In the genomic region with DNA sequence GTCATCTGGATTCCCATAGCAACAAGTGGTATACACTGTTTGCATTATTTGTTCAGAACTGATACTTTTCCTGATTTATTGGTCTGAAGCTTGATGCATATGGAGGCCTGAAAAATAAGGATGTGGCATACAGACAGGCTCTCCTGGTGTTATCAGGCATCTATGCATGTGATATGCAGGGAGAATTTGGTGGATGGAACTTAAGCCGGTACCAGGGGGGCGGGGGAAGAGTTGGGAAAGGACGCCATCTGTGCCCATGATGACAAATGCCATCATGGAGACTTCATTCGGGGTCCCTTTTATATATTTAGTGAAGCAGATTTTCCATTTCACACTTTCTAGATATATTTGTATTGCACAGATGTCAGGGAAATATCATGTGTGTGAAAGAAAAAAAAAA, we compare ENCODE assay signal across 15 cellular contexts. TPM values are rescaled to one million over a fixed set of nuclear protein-coding genes. Genes with fewer than 3 reads are reported as not detected.
DNase-seq lines count a peak whose midpoint lies in the region; ATAC-seq and TF ChIP-seq lines count a peak whose summit lies in the region.
"Had no signal": no experiment of that assay in that cellular context is flagged by ENCODE, and none has a peak within 500 bp of the region (broad histone marks: within the 10 kb centered on the region; RNA-seq: fewer than 3 reads in every experiment).

No MANE protein-coding gene starts in this region.

- H3K27me3 ChIP-seq in BLaER1 = no peaks in the 10 kb centered on the region
- H3K27me3 ChIP-seq in IMR-90 (ENCODE audit: control insufficient read depth, insufficient read depth, low read length) = peaks cover 25% of the 10 kb centered on the region
- H3K27me3 ChIP-seq in adipocyte (replicated peaks; ENCODE audit: control insufficient read depth, insufficient read depth, low read length) = no peaks in the 10 kb centered on the region

- H4K8ac ChIP-seq in IMR-90 (ENCODE audit: low read depth in 2 of 2, low read length in 2 of 2) = no peak overlapping the region

- peak overlapping the region; percentile 94 for H3K4me2 ChIP-seq in BLaER1
- H3K4me2 ChIP-seq in IMR-90 (ENCODE audit: low read depth, low read length) = no peak overlapping the region

- H2BK5ac ChIP-seq in IMR-90 (ENCODE audit: low read depth, low read length, poor library complexity, severe bottlenecking) = no peak overlapping the region

- no peak overlapping the region for H2AK9ac ChIP-seq in IMR-90 (replicated peaks; ENCODE audit: low read depth, low read length, poor library complexity)

- peaks cover 41% of the 10 kb centered on the region for H3K27me3 Mint-ChIP-seq in activated T-helper 1 cell treated with anti-CD3 and anti-CD28 coated beads, Interleukin-12 subunit alpha, Interleukin-12 subunit beta, Interleukin-2, Interleukin-4 antibody, amounts not matched to agents 30 ng/mL and 10 ng/mL and 1 ng/mL, durations not matched to agents 14 hours and 24 hours and 36 hours (ENCODE audit: insufficient read depth)
- peaks cover 48 to 54% of the 10 kb centered on the region in 2 donors for H3K27me3 Mint-ChIP-seq in T-cell
- H3K27me3 Mint-ChIP-seq in activated CD4-positive, alpha-beta T cell treated with anti-CD3 and anti-CD28 coated beads for 36 hours = peaks cover 34% of the 10 kb centered on the region

- peaks cover 7% of the 10 kb centered on the region for H3K4me1 Mint-ChIP-seq in activated T-helper 1 cell treated with anti-CD3 and anti-CD28 coated beads, Interleukin-12 subunit alpha, Interleukin-12 subunit beta, Interleukin-2, Interleukin-4 antibody, amounts not matched to agents 30 ng/mL and 10 ng/mL and 1 ng/mL, durations not matched to agents 14 hours and 24 hours and 36 hours (ENCODE audit: low read depth)
- peaks cover 0 to 10% (median 6%) of the 10 kb centered on the region in 3 donors for H3K4me1 Mint-ChIP-seq in T-cell
- H3K4me1 Mint-ChIP-seq in activated CD4-positive, alpha-beta T cell treated with anti-CD3 and anti-CD28 coated beads for 36 hours = peaks cover 6% of the 10 kb centered on the region

- H4K91ac ChIP-seq in IMR-90 (ENCODE audit: insufficient read depth, low read depth, low read length) = 0 out of 2 replicates have a peak overlapping the region, but pooled peaks have one; percentile 36

- in situ Hi-C loops in IMR-90 (cut with MboI; ENCODE audit: low sequenced_read_pairs) = no loop called here

- H3K56ac ChIP-seq in IMR-90 (ENCODE audit: extremely low read depth, insufficient read depth, low read length) = no peak overlapping the region

- no peak overlapping the region for H3K4me3 Mint-ChIP-seq in activated T-helper 1 cell treated with anti-CD3 and anti-CD28 coated beads, Interleukin-12 subunit alpha, Interleukin-12 subunit beta, Interleukin-2, Interleukin-4 antibody, amounts not matched to agents 30 ng/mL and 10 ng/mL and 1 ng/mL, durations not matched to agents 14 hours and 24 hours and 36 hours
- H3K4me3 Mint-ChIP-seq in T-cell = no peak overlapping the region
- no peak overlapping the region for H3K4me3 Mint-ChIP-seq in activated CD4-positive, alpha-beta T cell treated with anti-CD3 and anti-CD28 coated beads for 36 hours
- H3K4me3 Mint-ChIP-seq: CD4-positive, alpha-beta memory T cell; GM23338; H9 had no signal

- no peak for TF ChIP-seq RAD21 in IMR-90 (IDR thresholded peaks at IDR 0.05; ENCODE audit: low read length)

- no peak overlapping the region for H2AK5ac ChIP-seq in IMR-90 (ENCODE audit: low read depth, low read length)

- dilution Hi-C loops in IMR-90 (cut with HindIII; ENCODE audit: low sequenced_read_pairs, unreplicated experiment) = no loop called here

- ATAC-seq in IMR-90 (ENCODE audit: low read depth) (no peak), Right ventricle myocardium superior (ENCODE audit: poor library complexity) (no peak), T-cell (replicated peaks in 1 of 4) (no peak)
- no peak for ATAC-seq in activated CD4-positive, alpha-beta T cell treated with anti-CD3 and anti-CD28 coated beads for 36 hours
- ATAC-seq: GM12878, GM23338 had no signal

- WGBS in IMR-90 (ENCODE audit: extremely low coverage in 2 of 2, insufficient read length in 1 of 2), 2 experiments = 100% methylated on average over 1 of the region's 4 CpGs; no CpG with 5 or more reads in 1 of the 2 experiments

- H2BK20ac ChIP-seq in IMR-90 (ENCODE audit: low read depth, low read length) = peak overlapping the region; percentile 16

- H3K36me3 ChIP-seq in BLaER1 (peaks cover 17% of the 10 kb centered on the region), IMR-90 (ENCODE audit: control insufficient read depth, insufficient read depth, low read length) (no peaks in the 10 kb centered on the region), adipocyte (ENCODE audit: control insufficient read depth, insufficient read depth, low read length, severe bottlenecking) (no peaks in the 10 kb centered on the region)

- TF ChIP-seq POLR2A in IMR-90 (IDR thresholded peaks at IDR 0.05; ENCODE audit: low read depth, low read length) = no peak

- H3K79me1 ChIP-seq in IMR-90 (ENCODE audit: low read depth in 1 of 2, low read length in 2 of 2) = no peaks in the 10 kb centered on the region

- H3K9ac ChIP-seq in BLaER1 = no peak overlapping the region
- H3K9ac ChIP-seq in IMR-90 (ENCODE audit: low read depth, low read length) = no peak overlapping the region
- peak overlapping the region; percentile 59 for H3K9ac ChIP-seq in adipocyte (ENCODE audit: low read length)

- H3K9me1 ChIP-seq in IMR-90 (ENCODE audit: insufficient read depth, low read length) = peaks cover 14% of the 10 kb centered on the region

- H3K14ac ChIP-seq in IMR-90 (replicated peaks; ENCODE audit: low read depth, low read length) = no peak overlapping the region; the same call in 1 of the 2 replicates

- H3K9me3 ChIP-seq in BLaER1 (no peaks in the 10 kb centered on the region), IMR-90 (ENCODE audit: control insufficient read depth, insufficient read depth, low read length) (no peaks in the 10 kb centered on the region), adipocyte (ENCODE audit: control insufficient read depth, low read length) (no peaks in the 10 kb centered on the region)

- H3K4me3 ChIP-seq in BLaER1 (no peak overlapping the region), IMR-90 (ENCODE audit: insufficient read depth, low read depth, low read length) (no peak overlapping the region), adipocyte (ENCODE audit: low read length) (no peak overlapping the region)
- H3K4me3 ChIP-seq: GM12878, GM23338 had no signal

- no peak overlapping the region for H3K23ac ChIP-seq in IMR-90 (ENCODE audit: low read depth, low read length)

- TF ChIP-seq CTCF in IMR-90 (conservative IDR thresholded peaks at IDR 0.05; ENCODE audit: low read depth, low read length) = no peak

- POLR2A ChIA-PET in IMR-90 (lab: Charles Lee; ENCODE audit: unreplicated experiment) = no interaction called here
- POLR2A ChIA-PET in T-cell (lab: Charles Lee) = no interaction called here
- POLR2A ChIA-PET in activated CD4-positive, alpha-beta T cell treated with anti-CD3 and anti-CD28 coated beads for 36 hours (lab: Charles Lee) = no interaction called here

- 0 out of 3 replicates have a peak overlapping the region, but pooled peaks have one; percentile 11 for H2BK15ac ChIP-seq in IMR-90 (ENCODE audit: low read depth, low read length)

- no peaks in the 10 kb centered on the region for H3K36me3 Mint-ChIP-seq in activated T-helper 1 cell treated with anti-CD3 and anti-CD28 coated beads, Interleukin-12 subunit alpha, Interleukin-12 subunit beta, Interleukin-2, Interleukin-4 antibody, amounts not matched to agents 30 ng/mL and 10 ng/mL and 1 ng/mL, durations not matched to agents 14 hours and 24 hours and 36 hours (ENCODE audit: low read depth)
- no peaks in the 10 kb centered on the region for H3K36me3 Mint-ChIP-seq in T-cell
- no peaks in the 10 kb centered on the region for H3K36me3 Mint-ChIP-seq in activated CD4-positive, alpha-beta T cell treated with anti-CD3 and anti-CD28 coated beads for 36 hours (ENCODE audit: low read depth)
- H3K36me3 Mint-ChIP-seq: CD4-positive, alpha-beta memory T cell had no signal

- H3K9me3 Mint-ChIP-seq in activated T-helper 1 cell treated with anti-CD3 and anti-CD28 coated beads, Interleukin-12 subunit alpha, Interleukin-12 subunit beta, Interleukin-2, Interleukin-4 antibody, amounts not matched to agents 30 ng/mL and 10 ng/mL and 1 ng/mL, durations not matched to agents 14 hours and 24 hours and 36 hours = no peaks in the 10 kb centered on the region
- H3K9me3 Mint-ChIP-seq in T-cell = no peaks in the 10 kb centered on the region
- H3K9me3 Mint-ChIP-seq in activated CD4-positive, alpha-beta T cell treated with anti-CD3 and anti-CD28 coated beads for 36 hours (ENCODE audit: low read depth) = no peaks in the 10 kb centered on the region
- H3K9me3 Mint-ChIP-seq: GM23338, H9 had no signal

- no peak overlapping the region for H3K27ac Mint-ChIP-seq in activated T-helper 1 cell treated with anti-CD3 and anti-CD28 coated beads, Interleukin-12 subunit alpha, Interleukin-12 subunit beta, Interleukin-2, Interleukin-4 antibody, amounts not matched to agents 30 ng/mL and 10 ng/mL and 1 ng/mL, durations not matched to agents 14 hours and 24 hours and 36 hours
- H3K27ac Mint-ChIP-seq in T-cell = no peak overlapping the region
- H3K27ac Mint-ChIP-seq in activated CD4-positive, alpha-beta T cell treated with anti-CD3 and anti-CD28 coated beads for 36 hours = no peak overlapping the region
- H3K27ac Mint-ChIP-seq: CD4-positive, alpha-beta memory T cell; GM23338 had no signal

- H3K27ac ChIP-seq in BLaER1 (no peak overlapping the region; the same call in 1 of the 2 replicates), IMR-90 (ENCODE audit: insufficient read depth, low read length) (no peak overlapping the region)
- H3K27ac ChIP-seq: C4-2B had no signal

- H3K18ac ChIP-seq in IMR-90 (ENCODE audit: low read depth, low read length) = no peak overlapping the region

- no TSS peak for BruUV-seq in IMR-90 (replicated peaks; lab: Mats Ljungman, UMichigan)

- no peak overlapping the region for H2AFZ ChIP-seq in IMR-90 (replicated peaks; ENCODE audit: low read length, poor library complexity)
- H2AFZ ChIP-seq: GM23338 had no signal

- H4K20me1 ChIP-seq in BLaER1 (no peaks in the 10 kb centered on the region), IMR-90 (ENCODE audit: insufficient read depth, low read length) (no peaks in the 10 kb centered on the region)

- no peak overlapping the region for H4K5ac ChIP-seq in IMR-90 (ENCODE audit: low read depth, low read length)

- DNase-seq in IMR-90 = no peak
- DNase-seq in adipocyte (ENCODE audit: low read depth) = no peak
- no peak for DNase-seq in activated T-helper 1 cell treated with anti-CD3 and anti-CD28 coated beads, Interleukin-12 subunit alpha, Interleukin-12 subunit beta, Interleukin-2, Interleukin-4 antibody, amounts not matched to agents 30 ng/mL and 10 ng/mL and 1 ng/mL, durations not matched to agents 14 hours and 24 hours and 36 hours (ENCODE audit: low spot score)
- no peak for DNase-seq in Right ventricle myocardium superior
- no peak for DNase-seq in T-cell
- no peak for DNase-seq in activated CD4-positive, alpha-beta T cell treated with anti-CD3 and anti-CD28 coated beads for 36 hours
- DNase-seq: AML-193; CD4-positive, alpha-beta memory T cell; DMS79; H9 had no signal

- CTCF ChIA-PET in IMR-90 (lab: Yijun Ruan, JAX) = no interaction called here
- CTCF ChIA-PET in T-cell (lab: Charles Lee) = no interaction called here
- CTCF ChIA-PET in activated CD4-positive, alpha-beta T cell treated with anti-CD3 and anti-CD28 coated beads for 36 hours (lab: Charles Lee) = no interaction called here

- H3K4me1 ChIP-seq in BLaER1 (peaks cover 56% of the 10 kb centered on the region), IMR-90 (ENCODE audit: control insufficient read depth, insufficient read depth, low read length) (peaks cover 17% of the 10 kb centered on the region), adipocyte (ENCODE audit: control insufficient read depth, insufficient read depth, low read length) (peaks cover 42% of the 10 kb centered on the region)

- H3K4ac ChIP-seq in IMR-90 (ENCODE audit: low read depth, low read length) = no peak overlapping the region; the same call in 1 of the 2 replicates

- peak overlapping the region; percentile 68 for H2BK120ac ChIP-seq in IMR-90 (ENCODE audit: low read depth, low read length)

- intact Hi-C loops in IMR-90 (cut with micrococcal nuclease) = loop anchor here (5.0 kb wide), 1 partner anchor 129 kb away; no protein-coding TSS in a partner anchor
- intact Hi-C loops in activated T-helper 1 cell treated with anti-CD3 and anti-CD28 coated beads, Interleukin-12 subunit alpha, Interleukin-12 subunit beta, Interleukin-2, Interleukin-4 antibody, amounts not matched to agents 30 ng/mL and 10 ng/mL and 1 ng/mL, durations not matched to agents 14 hours and 24 hours and 36 hours (cut with micrococcal nuclease) = no loop called here
- intact Hi-C loops in Right ventricle myocardium superior (cut with DNase I) = no loop called here
- intact Hi-C loops in activated CD4-positive, alpha-beta T cell treated with anti-CD3 and anti-CD28 coated beads for 36 hours (cut with DNase I, micrococcal nuclease) = no loop called here

RNA-seq across cellular contexts. Expression of a gene that starts 5.4 kb away (rescaled TPM):
- 1.1 and 1.3 TPM in 2 replicates for total RNA-seq in IMR-90 (2012; rRNA removed)
- 0.56 and 0.95 TPM in 2 replicates for polyA plus RNA-seq in IMR-90 (2012; rRNA removed)
- polyA plus RNA-seq in IMR-90 (2012; cell fraction: cytosol; rRNA removed) = 0.28 and 0.78 TPM in 2 replicates
- 0.63 and 1.1 TPM in 2 replicates for polyA plus RNA-seq in IMR-90 (2012; cell fraction: nucleus; rRNA removed; ENCODE audit: low replicate concordance)
- not detected in 2 replicates for total RNA-seq in activated T-helper 1 cell treated with anti-CD3 and anti-CD28 coated beads, Interleukin-12 subunit alpha, Interleukin-12 subunit beta, Interleukin-2, Interleukin-4 antibody, amounts not matched to agents 30 ng/mL and 10 ng/mL and 1 ng/mL, durations not matched to agents 14 hours and 24 hours and 36 hours
- total RNA-seq in Right ventricle myocardium superior = not detected
- not detected for total RNA-seq in T-cell
- not detected for total RNA-seq in activated CD4-positive, alpha-beta T cell treated with anti-CD3 and anti-CD28 coated beads for 36 hours
- total RNA-seq: CD4-positive, alpha-beta memory T cell; G401 had no signal
- polyA plus RNA-seq: CD4-positive, alpha-beta memory T cell had no signal
